20 cellular contexts compared by ENCODE assay signal in the genomic region with DNA sequence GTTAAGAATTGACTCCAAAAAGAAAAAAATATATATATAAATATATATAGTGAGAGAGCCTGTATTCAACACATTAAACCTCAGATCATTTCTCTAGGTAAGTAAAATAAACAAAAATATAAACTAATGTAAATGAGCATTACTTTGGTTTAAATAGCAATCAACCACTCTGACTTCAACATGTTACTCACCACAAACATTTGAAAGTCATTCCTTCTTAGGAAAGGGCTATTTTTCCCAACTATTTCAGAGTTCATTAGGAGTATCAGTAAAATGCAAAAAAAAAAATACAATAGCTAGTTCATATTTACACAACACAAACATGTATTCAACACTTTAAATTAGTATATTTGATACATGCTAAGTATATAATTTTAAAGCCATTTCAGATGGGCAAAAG.
"Had no signal": no experiment of that assay in that cellular context is flagged by ENCODE, and none has a peak within 500 bp of the region (broad histone marks: within the 10 kb centered on the region; RNA-seq: fewer than 3 reads in every experiment).

No MANE protein-coding gene starts in this region.

- H3K4me1 ChIP-seq: esophagus squamous epithelium, right atrium auricular region, suprapubic skin, thyroid gland had no signal

- ATAC-seq: gastroesophageal sphincter; left lobe of liver; naive thymus-derived CD4-positive, alpha-beta T cell; stimulated activated effector memory CD8-positive, alpha-beta T cell treated with anti-CD3 and anti-CD28 coated beads, Interleukin-12 subunit alpha, Interleukin-12 subunit beta, amount 100 ng/mL, for 72 hours; stimulated activated naive CD8-positive, alpha-beta T cell treated with anti-CD3 and anti-CD28 coated beads, Interleukin-15, Interleukin-2, amounts not matched to agents 100 U/mL and 50 U/mL, for 24 hours had no signal

- H3K36me3 ChIP-seq: esophagus squamous epithelium, gastroesophageal sphincter, neutrophil, right atrium auricular region, sigmoid colon, suprapubic skin, thyroid gland had no signal

- H3K9me3 Mint-ChIP-seq: naive thymus-derived CD4-positive, alpha-beta T cell; stimulated activated effector memory CD8-positive, alpha-beta T cell treated with anti-CD3 and anti-CD28 coated beads, Interleukin-12 subunit alpha, Interleukin-12 subunit beta, amount 100 ng/mL, for 72 hours had no signal

- DNase-seq: dermis blood vessel endothelial cell; esophagus squamous epithelium; foreskin fibroblast; glutamatergic neuron; islet precursor cell; mammary epithelial cell; naive thymus-derived CD4-positive, alpha-beta T cell; sigmoid colon; small intestine; stimulated activated CD4-positive, alpha-beta T cell treated with anti-CD3 and anti-CD28 coated beads, Interleukin-12 subunit alpha, Interleukin-12 subunit beta, amount 100 ng/mL, for 4 hours; stimulated activated CD8-positive, alpha-beta memory T cell treated with anti-CD3 and anti-CD28 coated beads, Interleukin-4, amount 100 ng/mL, for 48 hours; stimulated activated naive CD8-positive, alpha-beta T cell treated with anti-CD3 and anti-CD28 coated beads, Interleukin-15, Interleukin-2, amounts not matched to agents 100 U/mL and 50 U/mL, for 24 hours; thyroid gland had no signal

- H3K27me3 ChIP-seq: esophagus squamous epithelium, gastroesophageal sphincter, neutrophil, right atrium auricular region, sigmoid colon, suprapubic skin, thyroid gland had no signal

- H3K9me3 ChIP-seq: esophagus squamous epithelium, gastroesophageal sphincter, neutrophil, right atrium auricular region, sigmoid colon, suprapubic skin, thyroid gland had no signal

- H3K27ac ChIP-seq: esophagus squamous epithelium, gastroesophageal sphincter, neutrophil, right atrium auricular region, sigmoid colon, suprapubic skin, thyroid gland had no signal

- H3K4me3 ChIP-seq: esophagus squamous epithelium, gastroesophageal sphincter, right atrium auricular region, sigmoid colon, suprapubic skin, thyroid gland had no signal

- H3K4me3 Mint-ChIP-seq: type B pancreatic cell had no signal

- H3K27me3 Mint-ChIP-seq: naive thymus-derived CD4-positive, alpha-beta T cell; type B pancreatic cell had no signal
